In the genomic region with DNA sequence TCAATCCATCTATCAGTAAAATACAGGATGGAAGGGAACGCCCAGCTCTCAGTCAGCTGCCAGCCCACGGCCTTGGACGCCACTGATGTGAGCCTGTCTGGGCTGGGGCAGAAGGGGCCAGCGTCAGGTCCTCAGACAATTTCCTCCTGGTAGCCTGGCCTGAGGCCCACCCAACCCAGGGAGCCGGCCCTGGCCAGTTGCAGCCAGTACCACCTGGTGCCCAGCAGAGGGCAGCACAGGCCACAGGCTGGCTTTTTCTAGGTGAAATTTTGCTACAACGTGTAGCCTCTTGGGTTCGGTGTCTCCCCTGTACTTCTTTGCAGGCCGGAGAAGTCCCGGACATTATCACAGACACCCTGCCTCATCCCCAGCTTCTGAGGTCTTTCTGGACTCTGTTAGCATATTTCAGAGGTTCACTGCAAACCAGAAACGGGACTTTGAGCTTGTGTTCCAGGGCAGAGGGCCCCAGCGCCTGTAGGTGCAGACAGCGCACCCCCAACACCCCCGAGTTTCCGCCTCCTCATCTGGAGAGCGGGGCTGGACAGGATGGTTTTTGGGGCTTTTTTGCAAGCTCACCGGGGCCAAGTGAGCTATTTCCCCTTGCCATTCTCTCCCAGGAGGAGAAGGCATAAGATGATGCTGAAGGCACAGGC, we compare ENCODE assay signal across 8 cellular contexts. TPM values are rescaled to one million over a fixed set of nuclear protein-coding genes. Genes with fewer than 3 reads are reported as not detected.
DNase-seq lines count a peak whose midpoint lies in the region; ATAC-seq and TF ChIP-seq lines count a peak whose summit lies in the region.

No MANE protein-coding gene starts in this region.

- H3K4me1 ChIP-seq in trophoblast cell (ENCODE audit: control insufficient read depth in 1 of 2, insufficient read depth in 2 of 2, low read length in 2 of 2) (no peaks in the 10 kb centered on the region), uterus (no peaks in the 10 kb centered on the region)

- H3K23ac ChIP-seq in trophoblast cell (ENCODE audit: low read length): no peak overlapping the region

- H3K4ac ChIP-seq in trophoblast cell (ENCODE audit: low read depth, low read length): no peak overlapping the region

- H3K4me3 ChIP-seq in AG04450 (ENCODE audit: low read depth, low read length) (no peak overlapping the region), trophoblast cell (ENCODE audit: low read depth, low read length) (no peak overlapping the region), uterus (no peak overlapping the region)

- H4K8ac ChIP-seq in trophoblast cell (ENCODE audit: low read depth, low read length): no peak overlapping the region

- CTCF ChIA-PET in AG04450 (lab: Charles Lee) (interaction anchor here (0.5 to 5.9 kb wide), 31 partner anchors 9 to 294 kb away, joined by 3 to 135 read pairs (median 4); no protein-coding TSS in a partner anchor), RWPE1 (lab: Yijun Ruan, JAX) (interaction anchor here (0.5 to 4.7 kb wide), 44 partner anchors 8 to 1387 kb away, joined by 3 to 92 read pairs (median 4); no protein-coding TSS in a partner anchor)
- CTCF ChIA-PET in activated naive CD4-positive, alpha-beta T cell treated with anti-CD3 and anti-CD28 coated beads for 36 hours (lab: Charles Lee): interaction anchor here (0.5 to 7.2 kb wide), 37 partner anchors 9 to 1211 kb away, joined by 3 to 110 read pairs (median 4); no protein-coding TSS in a partner anchor

- no peak for TF ChIP-seq POLR2A in uterus (IDR thresholded peaks at IDR 0.05)

- no peak overlapping the region for H3K9ac ChIP-seq in trophoblast cell (ENCODE audit: low read length)

- no peak overlapping the region for H4K12ac ChIP-seq in trophoblast cell (ENCODE audit: low read depth, low read length)

- H2BK120ac ChIP-seq in trophoblast cell (ENCODE audit: insufficient read depth, low read length, poor library complexity): no peak overlapping the region

- DNase-seq in AG04450 (ENCODE audit: low read depth, low spot score) (peak; percentile 23), RWPE1 (ENCODE audit: low spot score) (peak; percentile 78), head of caudate nucleus (peak; percentile 33 to 90 (median 76)), trophoblast cell (peak; percentile 53 to 72), uterus (peak; percentile 51 to 71)
- peak; percentile 69 for DNase-seq in activated naive CD4-positive, alpha-beta T cell treated with anti-CD3 and anti-CD28 coated beads for 36 hours

- POLR2A ChIA-PET in AG04450 (lab: Yijun Ruan, JAX) (no interaction called here), RWPE1 (lab: Yijun Ruan, JAX; ENCODE audit: low non-redundant PET) (no interaction called here)

- H3K4me1 Mint-ChIP-seq in activated naive CD4-positive, alpha-beta T cell treated with anti-CD3 and anti-CD28 coated beads for 36 hours (ENCODE audit: low read depth): no peaks in the 10 kb centered on the region

- no peak overlapping the region for H3K27ac Mint-ChIP-seq in activated naive CD4-positive, alpha-beta T cell treated with anti-CD3 and anti-CD28 coated beads for 36 hours

- H3K9me3 ChIP-seq in AG04450 (ENCODE audit: control insufficient read depth, insufficient read depth, low read length) (no peaks in the 10 kb centered on the region), trophoblast cell (ENCODE audit: insufficient read depth, low read depth, low read length) (peaks cover 2% of the 10 kb centered on the region), uterus (no peaks in the 10 kb centered on the region)

- H3K36me3 ChIP-seq in trophoblast cell (ENCODE audit: control insufficient read depth in 1 of 2, insufficient read depth in 2 of 2, low read length in 2 of 2) (no peaks in the 10 kb centered on the region), uterus (no peaks in the 10 kb centered on the region)

- no CpG with 5 or more reads among the region's 16 CpGs for WGBS in trophoblast cell (ENCODE audit: extremely low coverage, insufficient coverage, insufficient read length)

- peak; percentile 98 for TF ChIP-seq CTCF in AG04450 (IDR thresholded peaks at IDR 0.05; ENCODE audit: low read depth, low read length)
- TF ChIP-seq CTCF in RWPE1 (conservative IDR thresholded peaks at IDR 0.05; ENCODE audit: low read depth): peak; percentile 99
- TF ChIP-seq CTCF in uterus (IDR thresholded peaks at IDR 0.05): peak; percentile 90 to 93 (median 93)

- no peaks in the 10 kb centered on the region for H3K27me3 Mint-ChIP-seq in activated naive CD4-positive, alpha-beta T cell treated with anti-CD3 and anti-CD28 coated beads for 36 hours (ENCODE audit: low read depth)

- H3K36me3 Mint-ChIP-seq in activated naive CD4-positive, alpha-beta T cell treated with anti-CD3 and anti-CD28 coated beads for 36 hours (ENCODE audit: low read depth): no peaks in the 10 kb centered on the region

- H3K4me3 Mint-ChIP-seq in activated naive CD4-positive, alpha-beta T cell treated with anti-CD3 and anti-CD28 coated beads for 36 hours: no peak overlapping the region

- no peak overlapping the region for H3K14ac ChIP-seq in trophoblast cell (ENCODE audit: low read length)

- H2AFZ ChIP-seq in trophoblast cell (ENCODE audit: insufficient read depth, low read length, poor library complexity): no peak overlapping the region

- no peaks in the 10 kb centered on the region for H3K79me1 ChIP-seq in trophoblast cell (ENCODE audit: low read length)

- H3K27ac ChIP-seq in AG04450 (ENCODE audit: low read depth, low read length): no peak overlapping the region
- H3K27ac ChIP-seq in RWPE1: no peak overlapping the region
- H3K27ac ChIP-seq in trophoblast cell (ENCODE audit: low read depth, low read length): no peak overlapping the region
- no peak overlapping the region for H3K27ac ChIP-seq in uterus

- peaks cover 15% of the 10 kb centered on the region for H3K27me3 ChIP-seq in AG04450 (ENCODE audit: control insufficient read depth, insufficient read depth, low read length)
- H3K27me3 ChIP-seq in trophoblast cell (ENCODE audit: insufficient read depth, low read length): no peaks in the 10 kb centered on the region
- no peaks in the 10 kb centered on the region for H3K27me3 ChIP-seq in uterus

- H2BK12ac ChIP-seq in trophoblast cell (ENCODE audit: low read length): no peak overlapping the region

- intact Hi-C loops in activated naive CD4-positive, alpha-beta T cell treated with anti-CD3 and anti-CD28 coated beads for 36 hours (cut with micrococcal nuclease): loop anchor here (1.0 kb wide), 2 partner anchors 188 to 198 kb away; no protein-coding TSS in a partner anchor
- intact Hi-C loops in head of caudate nucleus (cut with DNase I): loop anchor here (1.0 kb wide), 1 partner anchor 198 kb away; no protein-coding TSS in a partner anchor
- intact Hi-C loops in uterus (cut with DNase I; ENCODE audit: low total_unique reads): no loop called here

- H3K18ac ChIP-seq in trophoblast cell (ENCODE audit: low read length): no peak overlapping the region

- H3K4me2 ChIP-seq in trophoblast cell (ENCODE audit: low read length): no peak overlapping the region

- H3K79me2 ChIP-seq in trophoblast cell (ENCODE audit: control insufficient read depth, insufficient read depth, low read length, poor library complexity): no peaks in the 10 kb centered on the region

- H3K9me3 Mint-ChIP-seq in activated naive CD4-positive, alpha-beta T cell treated with anti-CD3 and anti-CD28 coated beads for 36 hours: peaks cover 2% of the 10 kb centered on the region

- H2BK5ac ChIP-seq in trophoblast cell (ENCODE audit: low read depth, low read length, poor library complexity): no peak overlapping the region

- H2AK5ac ChIP-seq in trophoblast cell (ENCODE audit: low read length): no peak overlapping the region

- ATAC-seq in GM18517 (IDR thresholded peaks at IDR 0.05; ENCODE audit: unreplicated experiment) (peak; percentile 61), HG03354 (IDR thresholded peaks at IDR 0.05; ENCODE audit: poor library complexity, severe bottlenecking, unreplicated experiment) (peak; percentile 92)

- no peak overlapping the region for H4K91ac ChIP-seq in trophoblast cell (ENCODE audit: low read depth, low read length)

RNA-seq across cellular contexts. Expression of a gene that starts 45.9 kb away (rescaled TPM):
- 0.01 TPM in 1 of 2 replicates, not detected in the other for polyA plus RNA-seq in AG04450 (2011; rRNA removed)
- polyA minus RNA-seq in AG04450 (2011; rRNA and poly(A)+ RNA removed): not detected in 2 replicates
- total RNA-seq in activated naive CD4-positive, alpha-beta T cell treated with anti-CD3 and anti-CD28 coated beads for 36 hours: under 1 TPM in 1 of 2 experiments, not detected in 1; 0.05 TPM
- 0.15 and 0.16 TPM in 2 replicates for polyA plus RNA-seq in trophoblast cell (2013)
- 10 to 100 TPM in 1 of 4 donors, 1 to 10 TPM in 3; 5.7 to 42.6 (median 8.7) TPM for total RNA-seq in uterus

Comparison
In these comparisons a context has a peak if more than half of its experiments do, and no peak if none do; other contexts are left out.
1. DNase-seq: peak in every context shown above with its lines; median percentile 78 in RWPE1; 76 in head of caudate nucleus; 69 in activated naive CD4-positive, alpha-beta T cell treated with anti-CD3 and anti-CD28 coated beads for 36 hours; 62 in trophoblast cell; 61 in uterus; 23 in AG04450.
2. RNA of a gene that starts 45.9 kb away (total RNA-seq): 5.7 to 42.6 TPM in uterus; 0.05 TPM in activated naive CD4-positive, alpha-beta T cell treated with anti-CD3 and anti-CD28 coated beads for 36 hours; every median in the first group is over 4 times any median in the second.
3. Peak in every context shown above with its lines, with median percentiles within 50 percentile points of each other: CTCF ChIP-seq.